ENCODE assay signal across 1 cellular context in genomic region chr7:36473454-36474282, GRCh38.
TF ChIP-seq lines count a peak whose summit lies in the region.

No MANE protein-coding gene starts in this region.

TF ChIP-seq in HCT116, 20 proteins besides CTCF, POLR2A, EP300 and RAD21 (continued from another document):
- TF ChIP-seq REST (IDR thresholded peaks at IDR 0.05; ENCODE audit: low read depth) = no peak
- TF ChIP-seq, protein P1, sequence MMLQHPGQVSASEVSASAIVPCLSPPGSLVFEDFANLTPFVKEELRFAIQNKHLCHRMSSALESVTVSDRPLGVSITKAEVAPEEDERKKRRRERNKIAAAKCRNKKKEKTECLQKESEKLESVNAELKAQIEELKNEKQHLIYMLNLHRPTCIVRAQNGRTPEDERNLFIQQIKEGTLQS (IDR thresholded peaks at IDR 0.05) = no peak
- no peak for TF ChIP-seq EZH2phosphoT487 (IDR thresholded peaks at IDR 0.05; ENCODE audit: borderline replicate concordance)
- no peak for TF ChIP-seq ZNF274 (IDR thresholded peaks at IDR 0.05; ENCODE audit: low read depth, low read length)
